In genomic region chr11:10695821-10696220, GRCh38 we compare ENCODE assay signal across 16 cellular contexts. TPM values are rescaled to one million over a fixed set of nuclear protein-coding genes. Genes with fewer than 3 reads are reported as not detected.
"Had no signal": no experiment of that assay in that cellular context is flagged by ENCODE, and none has a peak within 500 bp of the region (broad histone marks: within the 10 kb centered on the region; RNA-seq: fewer than 3 reads in every experiment).

No MANE protein-coding gene starts in this region.

- H3K4me3 ChIP-seq: cardiac muscle cell, heart right ventricle, lower lobe of right lung, tibial nerve, uterus had no signal

- ATAC-seq: activated CD4-positive, alpha-beta T cell treated with anti-CD3 and anti-CD28 coated beads for 36 hours; heart right ventricle; lower lobe of right lung; stimulated activated naive B cell treated with anti-CD40 and anti-IgM and Interleukin-4, amounts not matched to agents 10 μg/mL and 1 μg/mL and 100 μg/mL, for 72 hours; T-helper 17 cell had no signal

- H3K27me3 ChIP-seq: cardiac muscle cell, tibial nerve, uterus had no signal

- H3K9me3 ChIP-seq: heart right ventricle, lower lobe of right lung, uterus had no signal

- DNase-seq: activated CD4-positive, alpha-beta T cell treated with anti-CD3 and anti-CD28 coated beads for 36 hours; activated CD4-positive, alpha-beta T cell treated with anti-CD3 and anti-CD28 coated beads, Interleukin-2, amount 50 U/mL, for 48 hours; activated gamma-delta T cell; dermis blood vessel endothelial cell; effector memory CD4-positive, alpha-beta T cell; heart right ventricle; lower lobe of right lung; nephron progenitor cell; nucleus accumbens; posterior cingulate gyrus; retina; stimulated activated naive B cell treated with anti-CD40 and anti-IgM and Interleukin-4, amounts not matched to agents 10 μg/mL and 1 μg/mL and 100 μg/mL, for 72 hours; T-helper 17 cell; uterus had no signal

- H3K36me3 ChIP-seq: cardiac muscle cell, heart right ventricle, lower lobe of right lung, tibial nerve, uterus had no signal

- H3K27ac ChIP-seq: cardiac muscle cell, lower lobe of right lung had no signal

RNA-seq across cellular contexts. Expression of gene IRAG1, which starts 2.3 kb away (rescaled TPM):
- total RNA-seq: activated CD4-positive, alpha-beta T cell treated with anti-CD3 and anti-CD28 coated beads for 36 hours had no signal
